9 cellular contexts compared by ENCODE assay signal in the genomic region with DNA sequence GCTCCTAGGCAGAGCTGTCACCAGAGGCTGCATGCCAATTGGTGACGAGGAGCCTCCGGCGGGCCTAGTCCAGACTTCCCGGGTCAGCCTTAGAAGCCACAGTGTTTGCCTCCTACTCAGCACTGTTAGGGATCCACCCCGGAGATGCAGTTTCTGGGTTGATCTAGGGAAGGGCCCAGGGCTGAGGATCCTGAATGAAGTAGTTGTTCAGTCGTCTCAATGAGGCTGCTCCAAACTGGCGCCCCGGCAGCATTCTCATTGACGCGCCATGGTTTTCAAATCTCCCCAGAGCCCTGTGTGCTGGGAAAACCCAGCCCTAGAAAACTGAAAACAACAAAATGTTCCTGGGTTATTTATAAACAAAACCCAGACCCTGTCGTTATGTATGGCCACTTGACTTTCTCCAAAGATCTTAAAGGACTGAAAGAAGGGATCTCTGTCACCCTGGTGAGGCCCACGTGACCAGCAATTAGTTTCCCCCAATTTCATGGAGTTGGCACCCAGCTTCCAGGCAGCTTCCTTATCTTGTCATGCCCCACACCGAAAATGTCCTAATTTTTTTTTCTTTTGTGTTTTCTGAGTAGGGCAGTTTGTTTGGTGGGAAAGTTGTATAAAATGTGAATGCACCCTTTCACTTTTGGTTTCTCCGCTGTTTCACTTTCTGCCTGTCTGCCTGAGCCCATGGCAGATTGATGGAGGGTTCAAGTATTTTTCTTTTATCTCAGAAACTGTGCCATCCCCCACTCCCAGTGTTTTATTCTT. TPM values are rescaled to one million over a fixed set of nuclear protein-coding genes. Genes with fewer than 3 reads are reported as not detected.
DNase-seq lines count a peak whose midpoint lies in the region; ATAC-seq, FAIRE-seq and TF ChIP-seq lines count a peak whose summit lies in the region.
"Had no signal": no experiment of that assay in that cellular context is flagged by ENCODE, and none has a peak within 500 bp of the region (broad histone marks: within the 10 kb centered on the region; RNA-seq: fewer than 3 reads in every experiment).

No MANE protein-coding gene starts in this region.

- peak overlapping the region; percentile 91 to 99 (median 97) for H3K27ac Mint-ChIP-seq in CD8-positive, alpha-beta memory T cell

- H3K9me3 Mint-ChIP-seq in CD8-positive, alpha-beta memory T cell = no peaks in the 10 kb centered on the region

- CTCF ChIA-PET in CD8-positive, alpha-beta memory T cell (lab: Charles Lee) = interaction anchor here (7.3 to 29.6 kb wide), 2 partner anchors 14 to 26 kb away, joined by 44 to 1256 read pairs; a partner anchor contains a TSS

- H3K27me3 ChIP-seq in CD8-positive, alpha-beta memory T cell (ENCODE audit: insufficient read depth, low read length, poor library complexity, severe bottlenecking) = no peaks in the 10 kb centered on the region
- no peaks in the 10 kb centered on the region for H3K27me3 ChIP-seq in prostate gland (replicated peaks; ENCODE audit: insufficient read depth)
- H3K27me3 ChIP-seq in right lobe of liver = no peaks in the 10 kb centered on the region

- FAIRE-seq in HTR-8/SVneo (lab: Jason Lieb, UNC) = no peak
- FAIRE-seq: G401.6 had no signal

- DNase-seq in CD8-positive, alpha-beta memory T cell = peak in 1 of 5 donors; percentile 46
- peak; percentile 61 for DNase-seq in NAMALWA (ENCODE audit: low spot score)
- DNase-seq in coronary artery (ENCODE audit: low spot score) = no peak
- DNase-seq in prostate gland (ENCODE audit: low spot score) = no peak
- no peak for DNase-seq in HTR-8/SVneo (ENCODE audit: insufficient read length, low spot score)
- no peak for DNase-seq in midbrain (lab: John Stamatoyannopoulos, UW)
- DNase-seq in right lobe of liver = no peak

- intact Hi-C loops in prostate gland (cut with DNase I) (no loop called here), right lobe of liver (cut with DNase I) (no loop called here)

- TF ChIP-seq POLR2A in prostate gland (IDR thresholded peaks at IDR 0.05) (no peak), right lobe of liver (IDR thresholded peaks at IDR 0.05) (no peak)

- no peak for ATAC-seq in GM18861 (IDR thresholded peaks at IDR 0.05; ENCODE audit: unreplicated experiment)
- no peak for ATAC-seq in right lobe of liver

- H3K36me3 Mint-ChIP-seq in CD8-positive, alpha-beta memory T cell = peaks cover 3 to 31% (median 6%) of the 10 kb centered on the region in 3 donors

- WGBS in prostate gland = 63% methylated on average over 14 of the region's 14 CpGs
- 31% methylated on average over 5 of the region's 14 CpGs for WGBS in right lobe of liver (ENCODE audit: insufficient coverage, low coverage, low lambda C conversion rate, missing lambda C conversion rate)

- peak overlapping the region; percentile 98 to 100 (median 99) for H3K4me3 Mint-ChIP-seq in CD8-positive, alpha-beta memory T cell

- no peaks in the 10 kb centered on the region for H3K9me3 ChIP-seq in CD8-positive, alpha-beta memory T cell (ENCODE audit: low read length)
- H3K9me3 ChIP-seq in prostate gland = no peaks in the 10 kb centered on the region
- H3K9me3 ChIP-seq in right lobe of liver = no peaks in the 10 kb centered on the region

- TF ChIP-seq CTCF in coronary artery (IDR thresholded peaks at IDR 0.05) (no peak), prostate gland (IDR thresholded peaks at IDR 0.05) (no peak), right lobe of liver (IDR thresholded peaks at IDR 0.05) (no peak)

- H3K4me1 ChIP-seq in CD8-positive, alpha-beta memory T cell (ENCODE audit: insufficient read depth, low read length) = peaks cover 49% of the 10 kb centered on the region
- peaks cover 3% of the 10 kb centered on the region for H3K4me1 ChIP-seq in prostate gland (replicated peaks)
- H3K4me1 ChIP-seq in right lobe of liver = peaks cover 0 to 28% (median 8%) of the 10 kb centered on the region in 4 donors

- peak overlapping the region; percentile 77 for H3K4me3 ChIP-seq in CD8-positive, alpha-beta memory T cell (ENCODE audit: low read length)
- no peak overlapping the region for H3K4me3 ChIP-seq in coronary artery
- H3K4me3 ChIP-seq in prostate gland = no peak overlapping the region
- H3K4me3 ChIP-seq in right lobe of liver = no peak overlapping the region

- H3K36me3 ChIP-seq in CD8-positive, alpha-beta memory T cell (ENCODE audit: insufficient read depth, low read length) = peaks cover 7% of the 10 kb centered on the region
- H3K36me3 ChIP-seq in prostate gland (no peaks in the 10 kb centered on the region), right lobe of liver (no peaks in the 10 kb centered on the region)

- peaks cover 50 to 65% (median 53%) of the 10 kb centered on the region in 3 donors for H3K4me1 Mint-ChIP-seq in CD8-positive, alpha-beta memory T cell

- POLR2A ChIA-PET in CD8-positive, alpha-beta memory T cell (lab: Charles Lee) = interaction anchor here (0.6 to 14.7 kb wide), 7 partner anchors 7 to 241 kb away, joined by 3 to 569 read pairs (median 3); a partner anchor contains a TSS

- H3K27me3 Mint-ChIP-seq in CD8-positive, alpha-beta memory T cell = peaks cover 0 to 10% of the 10 kb centered on the region in 2 donors

- peak overlapping the region; percentile 53 for H3K27ac ChIP-seq in CD8-positive, alpha-beta memory T cell (ENCODE audit: low read depth, low read length)
- H3K27ac ChIP-seq in coronary artery (peak overlapping the region; percentile 87 to 94), prostate gland (peak overlapping the region; percentile 3 to 35), right lobe of liver (peak overlapping the region in 1 of 3 donors; percentile 29)

RNA-seq across cellular contexts. Expression of a gene that starts 2.0 kb away (rescaled TPM):
- 100 to 1,000 TPM; 102 to 110 TPM for total RNA-seq in CD8-positive, alpha-beta memory T cell
- polyA plus RNA-seq in CD8-positive, alpha-beta memory T cell = 258 TPM
- total RNA-seq in prostate gland (100 to 1,000 TPM in 1 of 2 donors, 10 to 100 TPM in 1; 38.8 to 104 TPM), right lobe of liver (10 to 100 TPM; 18.8 to 36.1 (median 26.3) TPM)

RNA-seq across cellular contexts. Expression of a gene that starts 36.0 kb away (rescaled TPM):
- total RNA-seq in CD8-positive, alpha-beta memory T cell = 1 to 10 TPM in 1 of 2 experiments, under 1 TPM in 1; 0.66 to 2.3 TPM
- polyA plus RNA-seq in CD8-positive, alpha-beta memory T cell = 0.52 TPM
- total RNA-seq in prostate gland (10 to 100 TPM; 17.2 to 24.0 TPM), right lobe of liver (1 to 10 TPM in 1 of 6 experiments, under 1 TPM in 5; 0.63 to 1.1 (median 0.99) TPM)

RNA-seq across cellular contexts. Expression of a gene that starts 36.6 kb away (rescaled TPM):
- 10 to 100 TPM; 25.7 to 27.0 TPM for total RNA-seq in CD8-positive, alpha-beta memory T cell
- polyA plus RNA-seq in CD8-positive, alpha-beta memory T cell = 7.6 TPM
- total RNA-seq in prostate gland (10 to 100 TPM; 38.4 to 66.1 TPM), right lobe of liver (10 to 100 TPM; 26.4 to 42.9 (median 32.2) TPM)

RNA-seq across cellular contexts. Expression of a gene that starts 44.1 kb away (rescaled TPM):
- total RNA-seq in CD8-positive, alpha-beta memory T cell = 10 to 100 TPM; 11.2 to 11.7 TPM
- polyA plus RNA-seq in CD8-positive, alpha-beta memory T cell = 7.8 TPM
- 10 to 100 TPM; 14.1 to 32.6 TPM for total RNA-seq in prostate gland
- 10 to 100 TPM in 1 of 6 experiments, 1 to 10 TPM in 5; 6.8 to 12.6 (median 8.9) TPM for total RNA-seq in right lobe of liver

RNA-seq across cellular contexts. Expression of a gene that starts 55.3 kb away (rescaled TPM):
- not detected for total RNA-seq in CD8-positive, alpha-beta memory T cell
- not detected for polyA plus RNA-seq in CD8-positive, alpha-beta memory T cell
- total RNA-seq in prostate gland (not detected), right lobe of liver (under 1 TPM in 1 of 6 experiments, not detected in 5; 0.46 TPM)

Comparison
In these comparisons a context has a peak if more than half of its experiments do, and no peak if none do; other contexts are left out.
1. RNA of a gene that starts 36.0 kb away (total RNA-seq): 17.2 to 24.0 TPM in prostate gland; 0.66 to 2.3 TPM in CD8-positive, alpha-beta memory T cell and 0.63 to 1.1 TPM in right lobe of liver; every median in the first group is over 4 times any median in the second.